9 cellular contexts compared by ENCODE assay signal in genomic region chr3:150370982-150371381, GRCh38. TPM values are rescaled to one million over a fixed set of nuclear protein-coding genes. Genes with fewer than 3 reads are reported as not detected.
DNase-seq lines count a peak whose midpoint lies in the region; ATAC-seq and TF ChIP-seq lines count a peak whose summit lies in the region.
"Had no signal": no experiment of that assay in that cellular context is flagged by ENCODE, and none has a peak within 500 bp of the region (broad histone marks: within the 10 kb centered on the region; RNA-seq: fewer than 3 reads in every experiment).

No MANE protein-coding gene starts in this region.

- no peaks in the 10 kb centered on the region for H3K9me3 ChIP-seq in SJSA1 (replicated peaks)
- no peaks in the 10 kb centered on the region for H3K9me3 ChIP-seq in osteoblast (ENCODE audit: low read depth, low read length)

- H3K4me3 ChIP-seq in AG10803 (ENCODE audit: low read length) (peak overlapping the region; percentile 64), SJSA1 (peak overlapping the region; percentile 38), fibroblast of the aortic adventitia (ENCODE audit: low read depth, low read length) (peak overlapping the region; percentile 63), osteoblast (ENCODE audit: insufficient read depth, low read length) (peak overlapping the region; percentile 75)

- no peak for TF ChIP-seq CTCF in AG10803 (conservative IDR thresholded peaks at IDR 0.05; ENCODE audit: low read length)
- no peak for TF ChIP-seq CTCF in fibroblast of the aortic adventitia (IDR thresholded peaks at IDR 0.05; ENCODE audit: insufficient read depth, low read length)
- TF ChIP-seq CTCF in osteoblast (IDR thresholded peaks at IDR 0.05; ENCODE audit: extremely low read depth, low read depth, low read length): no peak

- DNase-seq in AG10803 (ENCODE audit: low read depth) (peak; percentile 33), SJSA1 (ENCODE audit: low read depth in 1 of 2, low spot score in 2 of 2) (peak in 1 of 2 experiments; percentile 36), fibroblast of the aortic adventitia (ENCODE audit: low read depth) (peak; percentile 28), osteoblast (ENCODE audit: insufficient read length, low spot score, missing footprints) (no peak), retina (no peak), NCI-H1436 treated with DMSO at 0.1 percent for 48 hours (lab: John Stamatoyannopoulos, UW) (no peak)
- no peak for DNase-seq in activated CD4-positive, alpha-beta T cell treated with anti-CD3 and anti-CD28 coated beads, Interleukin-2, amount 50 U/mL, for 1 hour
- DNase-seq: NCI-H510A treated with DMSO at 0.1 percent for 48 hours had no signal

- H3K4me2 ChIP-seq in osteoblast (ENCODE audit: insufficient read depth, low read length): peak overlapping the region; percentile 99

- H3K36me3 ChIP-seq in SJSA1 (no peaks in the 10 kb centered on the region), osteoblast (ENCODE audit: insufficient read depth, low read length) (no peaks in the 10 kb centered on the region)

- H3K4me1 ChIP-seq in SJSA1 (replicated peaks) (peaks cover 43% of the 10 kb centered on the region), osteoblast (ENCODE audit: insufficient read depth, low read length) (peaks cover 40% of the 10 kb centered on the region)

- ATAC-seq in HG03280 (IDR thresholded peaks at IDR 0.05; ENCODE audit: unreplicated experiment): no peak

- H2AFZ ChIP-seq in osteoblast (ENCODE audit: low read length): no peak overlapping the region

- no peaks in the 10 kb centered on the region for H3K27me3 ChIP-seq in SJSA1 (replicated peaks)
- H3K27me3 ChIP-seq in osteoblast (ENCODE audit: insufficient read depth, low read length): no peaks in the 10 kb centered on the region

- H3K27ac ChIP-seq in SJSA1 (peak overlapping the region; percentile 99), osteoblast (ENCODE audit: low read depth, low read length) (peak overlapping the region; percentile 97)

- peaks cover 9% of the 10 kb centered on the region for H3K79me2 ChIP-seq in osteoblast (ENCODE audit: insufficient read depth, low read length)

- H4K20me1 ChIP-seq in osteoblast (ENCODE audit: insufficient read depth, low read length): no peaks in the 10 kb centered on the region

RNA-seq across cellular contexts. Expression of gene TSC22D2, which starts 37.1 kb away (rescaled TPM):
- 11.3 and 11.9 TPM in 2 replicates for total RNA-seq in SJSA1 (2014; rRNA removed; shearing (Covaris generic))
- total RNA-seq in fibroblast of the aortic adventitia (ENCODE audit: low replicate concordance): 10.3 and 15.4 TPM in 2 replicates
- total RNA-seq in osteoblast: 13.4 and 15.3 TPM in 2 replicates

Comparison
In these comparisons a context has a peak if more than half of its experiments do, and no peak if none do; other contexts are left out.
1. DNase-seq: peak in AG10803 (single experiment) and fibroblast of the aortic adventitia (single experiment); none in osteoblast (single experiment), retina (single experiment), NCI-H1436 treated with DMSO at 0.1 percent for 48 hours (single experiment) and activated CD4-positive, alpha-beta T cell treated with anti-CD3 and anti-CD28 coated beads, Interleukin-2, amount 50 U/mL, for 1 hour (single experiment).
2. Peak in every context shown above with its lines, with median percentiles within 50 percentile points of each other: H3K4me3 ChIP-seq.